ENCODE assay signal across 12 cellular contexts in genomic region chr5:112915831-112916230, GRCh38. TPM values are rescaled to one million over a fixed set of nuclear protein-coding genes. Genes with fewer than 3 reads are reported as not detected.
A peak's percentile ranks its signal among the peaks of the same experiment; 100 is the strongest.
DNase-seq lines count a peak whose midpoint lies in the region; ATAC-seq lines count a peak whose summit lies in the region.
"Had no signal": no experiment of that assay in that cellular context is flagged by ENCODE, and none has a peak within 500 bp of the region (broad histone marks: within the 10 kb centered on the region; RNA-seq: fewer than 3 reads in every experiment).

No MANE protein-coding gene starts in this region.

- no peak overlapping the region for H3K27ac Mint-ChIP-seq in activated CD4-positive, alpha-beta T cell treated with anti-CD3 and anti-CD28 coated beads for 36 hours

- CTCF ChIA-PET in activated CD4-positive, alpha-beta T cell treated with anti-CD3 and anti-CD28 coated beads for 36 hours (lab: Charles Lee) = interaction anchor here (0.9 to 1.6 kb wide), 4 partner anchors 9 to 81 kb away, joined by 3 to 4 read pairs (median 3); no protein-coding TSS in a partner anchor

- DNase-seq in activated CD4-positive, alpha-beta T cell treated with anti-CD3 and anti-CD28 coated beads for 36 hours = no peak
- DNase-seq in activated CD4-positive, alpha-beta T cell treated with anti-CD3 and anti-CD28 coated beads for 48 hours = no peak
- DNase-seq in left colon (no peak), activated gamma-delta T cell treated with Interleukin-2 at 50 U/mL for 16 hours (no peak)
- DNase-seq: 8988T; amygdala; effector CD8-positive, alpha-beta T cell; uterus had no signal

- peak; percentile 57 for ATAC-seq in activated CD4-positive, alpha-beta T cell treated with anti-CD3 and anti-CD28 coated beads for 36 hours
- ATAC-seq in GM19395 (IDR thresholded peaks at IDR 0.05; ENCODE audit: unreplicated experiment) = peak; percentile 68
- ATAC-seq in HG03432 (IDR thresholded peaks at IDR 0.05; ENCODE audit: unreplicated experiment) = peak; percentile 56
- ATAC-seq in left colon = peak; percentile 54
- no peak for ATAC-seq in HG02763 (IDR thresholded peaks at IDR 0.05; ENCODE audit: unreplicated experiment)
- no peak for ATAC-seq in HG02678 (IDR thresholded peaks at IDR 0.05; ENCODE audit: unreplicated experiment)

- H3K4me1 Mint-ChIP-seq in activated CD4-positive, alpha-beta T cell treated with anti-CD3 and anti-CD28 coated beads for 36 hours = peaks cover 79% of the 10 kb centered on the region

- peaks cover 56% of the 10 kb centered on the region for H3K36me3 Mint-ChIP-seq in activated CD4-positive, alpha-beta T cell treated with anti-CD3 and anti-CD28 coated beads for 36 hours (ENCODE audit: low read depth)

- intact Hi-C loops in activated CD4-positive, alpha-beta T cell treated with anti-CD3 and anti-CD28 coated beads for 36 hours (cut with DNase I, micrococcal nuclease) = no loop called here
- intact Hi-C loops in left colon (cut with DNase I, micrococcal nuclease) = no loop called here

- H3K4me3 Mint-ChIP-seq in activated CD4-positive, alpha-beta T cell treated with anti-CD3 and anti-CD28 coated beads for 36 hours = no peak overlapping the region

- no peaks in the 10 kb centered on the region for H3K27me3 Mint-ChIP-seq in activated CD4-positive, alpha-beta T cell treated with anti-CD3 and anti-CD28 coated beads for 36 hours

- H3K9me3 Mint-ChIP-seq in activated CD4-positive, alpha-beta T cell treated with anti-CD3 and anti-CD28 coated beads for 36 hours (ENCODE audit: low read depth) = no peaks in the 10 kb centered on the region

- POLR2A ChIA-PET in activated CD4-positive, alpha-beta T cell treated with anti-CD3 and anti-CD28 coated beads for 36 hours (lab: Charles Lee) = no interaction called here

RNA-seq across cellular contexts. Expression of gene REEP5, which starts 6.2 kb away (rescaled TPM):
- total RNA-seq in activated CD4-positive, alpha-beta T cell treated with anti-CD3 and anti-CD28 coated beads for 36 hours = 10 to 100 TPM; 44.3 to 50.4 TPM
- 10 to 100 TPM; 80.6 to 81.7 TPM for total RNA-seq in left colon

RNA-seq across cellular contexts. Expression of gene SRP19, which starts 54.7 kb away (rescaled TPM):
- 10 to 100 TPM; 47.6 to 49.4 TPM for total RNA-seq in activated CD4-positive, alpha-beta T cell treated with anti-CD3 and anti-CD28 coated beads for 36 hours
- total RNA-seq in left colon = 10 to 100 TPM; 26.9 to 30.7 TPM

Comparison
In these comparisons a context has a peak if more than half of its experiments do, and no peak if none do; other contexts are left out.
1. ATAC-seq: peak in activated CD4-positive, alpha-beta T cell treated with anti-CD3 and anti-CD28 coated beads for 36 hours (single experiment), GM19395 (single experiment), HG03432 (single experiment) and left colon (single experiment); none in HG02763 (single experiment) and HG02678 (single experiment).